ENCODE assay signal across 1 cellular context in genomic region chr5:148336704-148337435, GRCh38.
A peak's percentile ranks its signal among the peaks of the same experiment; 100 is the strongest.
TF ChIP-seq lines count a peak whose summit lies in the region.

No MANE protein-coding gene starts in this region.

TF ChIP-seq in K562, 482 proteins besides CTCF, POLR2A, EP300 and RAD21:
- no peak for TF ChIP-seq HLTF (IDR thresholded peaks at IDR 0.05)
- no peak for TF ChIP-seq DIDO1 (tag; IDR thresholded peaks at IDR 0.05; ENCODE audit: low read depth)
- TF ChIP-seq ZNF3 (CRISPR knock-in tag; IDR thresholded peaks at IDR 0.05) = no peak
- no peak for TF ChIP-seq XRCC5 (IDR thresholded peaks at IDR 0.05; ENCODE audit: low read depth, low read length)
- TF ChIP-seq SPI1 (IDR thresholded peaks at IDR 0.05; ENCODE audit: borderline replicate concordance, low read depth, low read length) = peak; percentile 58; the same call in 1 of the 2 replicates
- TF ChIP-seq ZBTB7A (IDR thresholded peaks at IDR 0.05; ENCODE audit: borderline replicate concordance, control insufficient read depth, low read depth, low read length) = no peak
